9 cellular contexts compared by ENCODE assay signal in genomic region chr12:49108958-49109404, GRCh38. TPM values are rescaled to one million over a fixed set of nuclear protein-coding genes. Genes with fewer than 3 reads are reported as not detected.
DNase-seq lines count a peak whose midpoint lies in the region; ATAC-seq, FAIRE-seq and TF ChIP-seq lines count a peak whose summit lies in the region.
"Had no signal": no experiment of that assay in that cellular context is flagged by ENCODE, and none has a peak within 500 bp of the region (broad histone marks: within the 10 kb centered on the region; RNA-seq: fewer than 3 reads in every experiment).

No MANE protein-coding gene starts in this region.

- H3K79me2 ChIP-seq in K562 (ENCODE audit: control insufficient read depth, insufficient read depth, low read length): peaks cover 40% of the 10 kb centered on the region

- TF ChIP-seq CTCF in K562 (IDR thresholded peaks at IDR 0.05 in 2 of 3, conservative IDR thresholded peaks at IDR 0.05 in 1 of 3; ENCODE audit: insufficient read depth in 2 of 3, low read depth in 1 of 3, low read length in 3 of 3): no peak
- no peak for TF ChIP-seq CTCF in left lung (IDR thresholded peaks at IDR 0.05)
- no peak for TF ChIP-seq CTCF in thoracic aorta (IDR thresholded peaks at IDR 0.05)

- H3K9me3 Mint-ChIP-seq in stimulated activated naive CD8-positive, alpha-beta T cell treated with anti-CD3 and anti-CD28 coated beads, Interleukin-15, Interleukin-2, amounts not matched to agents 100 ng/mL and 50 ng/mL, for 24 hours: no peaks in the 10 kb centered on the region

- CTCF ChIA-PET in K562 (lab: Yijun Ruan, JAX; ENCODE audit: low intra/inter-chr PET ratio): no interaction called here

- H3K4me3 ChIP-seq in K562: peak overlapping the region; percentile 81
- peak overlapping the region; percentile 68 to 81 for H3K4me3 ChIP-seq in left lung
- H3K4me3 ChIP-seq in thoracic aorta: peak overlapping the region; percentile 99

- peak overlapping the region; percentile 87 for H3K27ac Mint-ChIP-seq in stimulated activated naive CD8-positive, alpha-beta T cell treated with anti-CD3 and anti-CD28 coated beads, Interleukin-15, Interleukin-2, amounts not matched to agents 100 ng/mL and 50 ng/mL, for 24 hours

- no peak for ATAC-seq in stimulated activated naive CD8-positive, alpha-beta T cell treated with anti-CD3 and anti-CD28 coated beads, Interleukin-15, Interleukin-2, amounts not matched to agents 100 U/mL and 50 U/mL, for 24 hours
- ATAC-seq in K562 (peak; percentile 59), left lung (peak; percentile 54), thoracic aorta (ENCODE audit: insufficient number of reproducible peaks, low FRiP score, low read depth) (no peak)

- peaks cover 4% of the 10 kb centered on the region for H3K9me1 ChIP-seq in K562 (ENCODE audit: control insufficient read depth, insufficient read depth, low read length)

- peak overlapping the region; percentile 82 for H3K4me2 ChIP-seq in K562 (ENCODE audit: insufficient read depth, low read length)

- in situ Hi-C loops in K562 (cut with MboI): no loop called here

- TF ChIP-seq RAD21 in K562 (CRISPR knock-in tag; conservative IDR thresholded peaks at IDR 0.05 in 1 of 2, IDR thresholded peaks at IDR 0.05 in 1 of 2): no peak

- FAIRE-seq in K562 (lab: Jason Lieb, UNC): peak; percentile 98
- FAIRE-seq: colon had no signal

- TF ChIP-seq POLR2A in K562 (conservative IDR thresholded peaks at IDR 0.05): no peak

- H2AFZ ChIP-seq in K562 (ENCODE audit: low read depth, low read length): peak overlapping the region; percentile 25; the same call in 1 of the 2 replicates

- H3K36me3 Mint-ChIP-seq in stimulated activated naive CD8-positive, alpha-beta T cell treated with anti-CD3 and anti-CD28 coated beads, Interleukin-15, Interleukin-2, amounts not matched to agents 100 ng/mL and 50 ng/mL, for 24 hours (ENCODE audit: low read depth): no peaks in the 10 kb centered on the region

- H3K36me3 ChIP-seq in K562 (ENCODE audit: control insufficient read depth, insufficient read depth, low read length): peaks cover 37% of the 10 kb centered on the region; the same call in 2 of the 3 replicates
- H3K36me3 ChIP-seq in left lung: peaks cover 0 to 14% of the 10 kb centered on the region in 2 donors
- peaks cover 21% of the 10 kb centered on the region for H3K36me3 ChIP-seq in thoracic aorta

- no TSS peak for BruUV-seq in K562 (replicated peaks; lab: Mats Ljungman, UMichigan)

- H4K20me1 ChIP-seq in K562 (replicated peaks; ENCODE audit: control insufficient read depth, insufficient read depth, low read length): no peaks in the 10 kb centered on the region; the same call in 1 of the 2 replicates

- peaks cover 35% of the 10 kb centered on the region for H3K4me1 Mint-ChIP-seq in stimulated activated naive CD8-positive, alpha-beta T cell treated with anti-CD3 and anti-CD28 coated beads, Interleukin-15, Interleukin-2, amounts not matched to agents 100 ng/mL and 50 ng/mL, for 24 hours (ENCODE audit: low read depth)

- H3K27me3 Mint-ChIP-seq in stimulated activated naive CD8-positive, alpha-beta T cell treated with anti-CD3 and anti-CD28 coated beads, Interleukin-15, Interleukin-2, amounts not matched to agents 100 ng/mL and 50 ng/mL, for 24 hours: no peaks in the 10 kb centered on the region

- 0% methylated on average over 4 of the region's 4 CpGs for WGBS in K562 (ENCODE audit: insufficient coverage, low coverage, missing lambda C conversion rate)

- H3K4me3 Mint-ChIP-seq in stimulated activated naive CD8-positive, alpha-beta T cell treated with anti-CD3 and anti-CD28 coated beads, Interleukin-15, Interleukin-2, amounts not matched to agents 100 ng/mL and 50 ng/mL, for 24 hours: peak overlapping the region; percentile 93

- no peak for DNase-seq in stimulated activated naive CD8-positive, alpha-beta T cell treated with anti-CD3 and anti-CD28 coated beads, Interleukin-15, Interleukin-2, amounts not matched to agents 100 U/mL and 50 U/mL, for 24 hours
- DNase-seq in K562 (ENCODE audit: extremely low read depth in 1 of 4, low spot score in 3 of 4) (peak in 2 of 4 experiments; percentile 63 to 84), left lung (peak in 1 of 2 donors; percentile 73), thoracic aorta (ENCODE audit: low spot score) (no peak), GDM1 (lab: John Stamatoyannopoulos, UW) (no peak), foreskin melanocyte (no peak)
- no peak for DNase-seq in stimulated activated CD4-positive, alpha-beta T cell treated with anti-CD3 and anti-CD28 coated beads, Interleukin-4, amount 100 ng/mL, for 4 hours

- no peak for TF ChIP-seq EP300 in K562 (IDR thresholded peaks at IDR 0.05; ENCODE audit: low read length)

- peaks cover 15 to 26% of the 10 kb centered on the region in 2 experiments; a peak in 4 of 5 replicates for H3K4me1 ChIP-seq in K562 (replicated peaks in 1 of 2; ENCODE audit: control insufficient read depth in 2 of 2, insufficient read depth in 2 of 2, low read length in 2 of 2)
- peaks cover 22 to 56% of the 10 kb centered on the region in 2 donors for H3K4me1 ChIP-seq in left lung
- peaks cover 35 to 57% of the 10 kb centered on the region in 2 donors for H3K4me1 ChIP-seq in thoracic aorta (ENCODE audit: control insufficient read depth in 1 of 2, low read depth in 2 of 2)

- intact Hi-C loops in K562 (cut with micrococcal nuclease) (no loop called here), left lung (cut with DNase I) (no loop called here)

- H3K9me3 ChIP-seq in K562 (replicated peaks; ENCODE audit: control insufficient read depth, insufficient read depth, low read depth, low read length): peaks cover 4% of the 10 kb centered on the region
- no peaks in the 10 kb centered on the region for H3K9me3 ChIP-seq in left lung
- H3K9me3 ChIP-seq in thoracic aorta: no peaks in the 10 kb centered on the region

- no peaks in the 10 kb centered on the region for H3K27me3 ChIP-seq in K562 (ENCODE audit: control insufficient read depth in 2 of 2, insufficient read depth in 2 of 2, low read length in 2 of 2)
- no peaks in the 10 kb centered on the region for H3K27me3 ChIP-seq in left lung
- no peaks in the 10 kb centered on the region for H3K27me3 ChIP-seq in thoracic aorta (replicated peaks; ENCODE audit: insufficient read depth)

- H3K27ac ChIP-seq in K562 (ENCODE audit: extremely low read depth, low read depth, low read length) (peak overlapping the region; percentile 84), left lung (peak overlapping the region; percentile 87 to 96), thoracic aorta (peak overlapping the region; percentile 98 to 100)

- POLR2A ChIA-PET in K562 (lab: Yijun Ruan, JAX): interaction anchor here (0.6 to 10.9 kb wide), 10 partner anchors 9 to 158 kb away, joined by 3 to 112 read pairs (median 14); partner anchors contain the start of genes DHH, RHEBL1 and TUBA1B

- peak overlapping the region; percentile 82 to 94; a peak in 3 of 4 replicates for H3K9ac ChIP-seq in K562 (ENCODE audit: insufficient read depth in 1 of 2, low read depth in 2 of 2, low read length in 2 of 2)

RNA-seq across cellular contexts. Expression of gene LMBR1L, which starts 1.7 kb away (rescaled TPM):
- total RNA-seq in K562 (2011; cell fraction: chromatin; rRNA removed; ENCODE audit: low replicate concordance): 216 and 486 TPM in 2 replicates
- total RNA-seq in K562 (2011; cell fraction: nucleolus; rRNA removed): 269 and 303 TPM in 2 replicates
- 288 and 295 TPM in 2 replicates for total RNA-seq in K562 (2011; cell fraction: nucleoplasm; rRNA removed)
- total RNA-seq in K562 (2014; rRNA removed) (31.6 and 32.1 TPM in 2 replicates), K562 (2014; rRNA removed; fragmentation: Illumina TruSeq; extraction: Trizol) (25.7 and 26.3 TPM in 2 replicates), K562 (2015; rRNA removed; fragmentation: Illumina TruSeq; extraction: Trizol) (26.9 and 27.8 TPM in 2 replicates), K562 (2021) (49.5 and 52.8 TPM in 2 replicates), left lung (10 to 100 TPM; 39.9 to 42.8 TPM), thoracic aorta (10 to 100 TPM; 77.7 to 93.4 TPM)
- polyA plus RNA-seq in K562 (2011; rRNA removed) (57.0 and 99.6 TPM in 2 replicates), K562 (2014; fragmentation: Illumina TruSeq; extraction: Trizol) (45.4 and 54.3 TPM in 2 replicates), K562 (2014; fragmentation: Nextera tagmentation; extraction: Ambion mirVana) (1 to 10 TPM; 2.5 to 5.3 TPM), K562 (2014; rRNA removed) (31.1 and 40.4 TPM in 2 replicates)
- 46.3 and 55.0 TPM in 2 replicates for polyA plus RNA-seq in K562 (2011; cell fraction: cytosol; rRNA removed)
- polyA plus RNA-seq in K562 (2011; cell fraction: nucleus; rRNA removed): 401 and 500 TPM in 2 replicates
- 40.7 and 72.9 TPM in 2 replicates for polyA plus RNA-seq in K562 (2012)
- 53.8 and 60.1 TPM in 2 replicates for polyA minus RNA-seq in K562 (2011; rRNA and poly(A)+ RNA removed)
- polyA minus RNA-seq in K562 (2011; cell fraction: cytosol; rRNA and poly(A)+ RNA removed): 26.1 and 27.5 TPM in 2 replicates
- polyA minus RNA-seq in K562 (2011; cell fraction: nucleus; rRNA and poly(A)+ RNA removed): 89.8 and 168 TPM in 2 replicates

RNA-seq across cellular contexts. Expression of gene DHH, which starts 14.4 kb away (rescaled TPM):
- 2.7 and 5.1 TPM in 2 replicates for total RNA-seq in K562 (2011; cell fraction: chromatin; rRNA removed; ENCODE audit: low replicate concordance)
- 2.7 and 3.2 TPM in 2 replicates for total RNA-seq in K562 (2011; cell fraction: nucleolus; rRNA removed)
- 2.7 and 3.6 TPM in 2 replicates for total RNA-seq in K562 (2011; cell fraction: nucleoplasm; rRNA removed)
- total RNA-seq in K562 (2014; rRNA removed) (1.7 and 2.6 TPM in 2 replicates), K562 (2014; rRNA removed; fragmentation: Illumina TruSeq; extraction: Trizol) (0.40 and 0.45 TPM in 2 replicates), K562 (2015; rRNA removed; fragmentation: Illumina TruSeq; extraction: Trizol) (1.1 and 1.2 TPM in 2 replicates), K562 (2021) (2.2 and 2.3 TPM in 2 replicates), left lung (1 to 10 TPM; 2.0 to 2.9 TPM), thoracic aorta (1 to 10 TPM; 1.2 to 2.4 TPM)
- polyA plus RNA-seq in K562 (2011; rRNA removed) (0.29 and 2.4 TPM in 2 replicates), K562 (2014; fragmentation: Illumina TruSeq; extraction: Trizol) (0.54 and 0.60 TPM in 2 replicates), K562 (2014; fragmentation: Nextera tagmentation; extraction: Ambion mirVana) (under 1 TPM; 0.07 to 0.11 TPM), K562 (2014; rRNA removed) (1.8 and 2.4 TPM in 2 replicates)
- polyA plus RNA-seq in K562 (2011; cell fraction: cytosol; rRNA removed): 1.1 and 2.6 TPM in 2 replicates
- polyA plus RNA-seq in K562 (2011; cell fraction: nucleus; rRNA removed): 1.0 and 4.5 TPM in 2 replicates
- 1.8 and 1.9 TPM in 2 replicates for polyA plus RNA-seq in K562 (2012)
- polyA minus RNA-seq in K562 (2011; rRNA and poly(A)+ RNA removed): 0.53 and 1.9 TPM in 2 replicates
- 0.86 and 4.6 TPM in 2 replicates for polyA minus RNA-seq in K562 (2011; cell fraction: cytosol; rRNA and poly(A)+ RNA removed)
- 1.1 and 6.0 TPM in 2 replicates for polyA minus RNA-seq in K562 (2011; cell fraction: nucleus; rRNA and poly(A)+ RNA removed)

RNA-seq across cellular contexts. Expression of gene TUBA1B, which starts 22.2 kb away (rescaled TPM):
- total RNA-seq in K562 (2011; cell fraction: chromatin; rRNA removed; ENCODE audit: low replicate concordance): 273 and 624 TPM in 2 replicates
- 655 and 684 TPM in 2 replicates for total RNA-seq in K562 (2011; cell fraction: nucleolus; rRNA removed)
- total RNA-seq in K562 (2011; cell fraction: nucleoplasm; rRNA removed): 570 and 687 TPM in 2 replicates
- total RNA-seq in K562 (2014; rRNA removed) (2,537 and 3,283 TPM in 2 replicates), K562 (2014; rRNA removed; fragmentation: Illumina TruSeq; extraction: Trizol) (1,855 and 2,189 TPM in 2 replicates), K562 (2015; rRNA removed; fragmentation: Illumina TruSeq; extraction: Trizol) (2,518 and 2,541 TPM in 2 replicates), K562 (2021) (2,355 and 2,486 TPM in 2 replicates), left lung (1,000 to 10,000 TPM in 1 of 2 donors, 100 to 1,000 TPM in 1; 603 to 1,153 TPM), thoracic aorta (100 to 1,000 TPM; 501 to 945 TPM)
- polyA plus RNA-seq in K562 (2011; rRNA removed) (4,368 and 5,240 TPM in 2 replicates), K562 (2014; fragmentation: Illumina TruSeq; extraction: Trizol) (4,050 and 4,598 TPM in 2 replicates), K562 (2014; fragmentation: Nextera tagmentation; extraction: Ambion mirVana) (1,000 to 10,000 TPM; 2,987 to 4,624 TPM), K562 (2014; rRNA removed) (2,628 and 3,157 TPM in 2 replicates)
- polyA plus RNA-seq in K562 (2011; cell fraction: cytosol; rRNA removed): 7,988 and 8,273 TPM in 2 replicates
- polyA plus RNA-seq in K562 (2011; cell fraction: nucleus; rRNA removed): 1,151 and 1,577 TPM in 2 replicates
- polyA plus RNA-seq in K562 (2012): 2,363 and 2,763 TPM in 2 replicates
- 3,490 and 4,253 TPM in 2 replicates for polyA minus RNA-seq in K562 (2011; rRNA and poly(A)+ RNA removed)
- polyA minus RNA-seq in K562 (2011; cell fraction: cytosol; rRNA and poly(A)+ RNA removed): 1,607 and 1,713 TPM in 2 replicates
- polyA minus RNA-seq in K562 (2011; cell fraction: nucleus; rRNA and poly(A)+ RNA removed): 401 and 714 TPM in 2 replicates

RNA-seq across cellular contexts. Expression of gene RHEBL1, which starts 39.2 kb away (rescaled TPM):
- 4.6 and 10.2 TPM in 2 replicates for total RNA-seq in K562 (2011; cell fraction: chromatin; rRNA removed; ENCODE audit: low replicate concordance)
- total RNA-seq in K562 (2011; cell fraction: nucleolus; rRNA removed): 9.2 and 10.9 TPM in 2 replicates
- total RNA-seq in K562 (2011; cell fraction: nucleoplasm; rRNA removed): 6.1 and 7.3 TPM in 2 replicates
- total RNA-seq in K562 (2014; rRNA removed) (6.8 and 7.2 TPM in 2 replicates), K562 (2014; rRNA removed; fragmentation: Illumina TruSeq; extraction: Trizol) (8.2 and 8.5 TPM in 2 replicates), K562 (2015; rRNA removed; fragmentation: Illumina TruSeq; extraction: Trizol) (4.0 and 4.3 TPM in 2 replicates), K562 (2021) (7.7 and 8.8 TPM in 2 replicates), left lung (1 to 10 TPM in 1 of 2 donors, under 1 TPM in 1; 0.71 to 1.1 TPM), thoracic aorta (1 to 10 TPM in 1 of 2 donors, not detected in 1; 1.3 TPM)
- polyA plus RNA-seq in K562 (2011; rRNA removed) (8.1 and 10.4 TPM in 2 replicates), K562 (2014; fragmentation: Illumina TruSeq; extraction: Trizol) (7.0 and 9.7 TPM in 2 replicates), K562 (2014; fragmentation: Nextera tagmentation; extraction: Ambion mirVana) (10 to 100 TPM; 27.4 to 36.1 TPM), K562 (2014; rRNA removed) (10.0 and 14.4 TPM in 2 replicates)
- polyA plus RNA-seq in K562 (2011; cell fraction: cytosol; rRNA removed): 9.1 and 11.5 TPM in 2 replicates
- polyA plus RNA-seq in K562 (2011; cell fraction: nucleus; rRNA removed): 13.8 and 23.9 TPM in 2 replicates
- polyA plus RNA-seq in K562 (2012): 5.5 and 12.1 TPM in 2 replicates
- 5.4 and 5.5 TPM in 2 replicates for polyA minus RNA-seq in K562 (2011; rRNA and poly(A)+ RNA removed)
- polyA minus RNA-seq in K562 (2011; cell fraction: cytosol; rRNA and poly(A)+ RNA removed): 3.2 and 3.9 TPM in 2 replicates
- 2.3 and 4.0 TPM in 2 replicates for polyA minus RNA-seq in K562 (2011; cell fraction: nucleus; rRNA and poly(A)+ RNA removed)

RNA-seq across cellular contexts. Expression of gene KMT2D, which starts 48.4 kb away (rescaled TPM):
- 218 and 331 TPM in 2 replicates for total RNA-seq in K562 (2011; cell fraction: chromatin; rRNA removed; ENCODE audit: low replicate concordance)
- total RNA-seq in K562 (2011; cell fraction: nucleolus; rRNA removed): 143 and 150 TPM in 2 replicates
- 136 and 138 TPM in 2 replicates for total RNA-seq in K562 (2011; cell fraction: nucleoplasm; rRNA removed)
- 17.5 and 23.5 TPM in 2 replicates for total RNA-seq in K562 (2014; rRNA removed)
- total RNA-seq in K562 (2014; rRNA removed; fragmentation: Illumina TruSeq; extraction: Trizol): 10.5 and 10.6 TPM in 2 replicates
- total RNA-seq in K562 (2015; rRNA removed; fragmentation: Illumina TruSeq; extraction: Trizol): 13.7 and 20.1 TPM in 2 replicates
- total RNA-seq in K562 (2021): 89.5 and 93.7 TPM in 2 replicates
- 9.9 and 15.2 TPM in 2 replicates for polyA plus RNA-seq in K562 (2011; rRNA removed)
- 9.3 and 9.7 TPM in 2 replicates for polyA plus RNA-seq in K562 (2011; cell fraction: cytosol; rRNA removed)
- polyA plus RNA-seq in K562 (2011; cell fraction: nucleus; rRNA removed): 68.2 and 72.0 TPM in 2 replicates
- 37.5 and 39.4 TPM in 2 replicates for polyA plus RNA-seq in K562 (2012)
- polyA plus RNA-seq in K562 (2014; fragmentation: Illumina TruSeq; extraction: Trizol): 53.8 and 73.7 TPM in 2 replicates
- 1 to 10 TPM in 1 of 2 experiments, under 1 TPM in 1; 0.22 to 1.4 TPM for polyA plus RNA-seq in K562 (2014; fragmentation: Nextera tagmentation; extraction: Ambion mirVana)
- 33.3 and 42.1 TPM in 2 replicates for polyA plus RNA-seq in K562 (2014; rRNA removed)
- polyA minus RNA-seq in K562 (2011; rRNA and poly(A)+ RNA removed): 18.1 and 20.1 TPM in 2 replicates
- polyA minus RNA-seq in K562 (2011; cell fraction: cytosol; rRNA and poly(A)+ RNA removed): 58.5 and 91.1 TPM in 2 replicates
- 19.0 and 36.2 TPM in 2 replicates for polyA minus RNA-seq in K562 (2011; cell fraction: nucleus; rRNA and poly(A)+ RNA removed)
- 100 to 1,000 TPM in 1 of 2 donors, 10 to 100 TPM in 1; 81.2 to 110 TPM for total RNA-seq in left lung
- total RNA-seq in thoracic aorta: 100 to 1,000 TPM in 1 of 2 donors, 10 to 100 TPM in 1; 56.5 to 101 TPM

Comparison
In these comparisons a context has a peak if more than half of its experiments do, and no peak if none do; other contexts are left out.
1. ATAC-seq: peak in K562 (single experiment) and left lung (single experiment); none in stimulated activated naive CD8-positive, alpha-beta T cell treated with anti-CD3 and anti-CD28 coated beads, Interleukin-15, Interleukin-2, amounts not matched to agents 100 U/mL and 50 U/mL, for 24 hours (single experiment) and thoracic aorta (single experiment).
2. Peak in every context shown above with its lines, with median percentiles within 50 percentile points of each other: H3K27ac ChIP-seq and H3K4me3 ChIP-seq.